Comparison of ENCODE assay signal across 10 cellular contexts in the genomic region with DNA sequence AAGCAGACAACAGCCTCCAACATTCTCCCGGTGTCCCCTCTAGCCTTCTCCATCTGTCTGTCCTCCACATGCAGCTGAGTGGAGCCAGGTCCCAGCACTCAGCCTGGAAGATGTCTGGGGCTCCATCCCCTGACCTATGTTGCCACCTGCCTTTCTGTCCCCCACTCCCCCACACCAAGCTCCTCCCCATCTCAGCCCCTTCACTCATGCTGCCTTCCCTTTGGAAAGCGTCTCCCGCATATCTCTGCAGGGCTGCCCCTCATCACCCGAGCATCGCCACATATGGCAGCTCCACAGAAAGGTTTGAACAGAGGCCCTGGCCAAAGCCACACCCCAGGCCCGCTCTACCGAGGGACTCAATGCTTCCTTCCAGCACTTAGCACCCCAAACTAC. TPM values are rescaled to one million over a fixed set of nuclear protein-coding genes. Genes with fewer than 3 reads are reported as not detected.
DNase-seq lines count a peak whose midpoint lies in the region; ATAC-seq and TF ChIP-seq lines count a peak whose summit lies in the region.
"Had no signal": no experiment of that assay in that cellular context is flagged by ENCODE, and none has a peak within 500 bp of the region (broad histone marks: within the 10 kb centered on the region; RNA-seq: fewer than 3 reads in every experiment).

No MANE protein-coding gene starts in this region.

- H3K4me3 Mint-ChIP-seq in activated naive CD4-positive, alpha-beta T cell treated with anti-CD3 and anti-CD28 coated beads, Interleukin-2, amount 10 ng/mL, durations not matched to agents 7 days and 5 days = no peak overlapping the region
- H3K4me3 Mint-ChIP-seq in natural killer cell treated with Interleukin-12 subunit alpha and Interleukin-12 subunit beta and Interleukin-15 and Interleukin-18, amount 100 ng/mL, for 72 hours = peak overlapping the region; percentile 94

- WGBS in tibial nerve, 2 donors = 83 to 90% methylated on average over 7 of the region's 7 CpGs

- CTCF ChIA-PET in activated naive CD4-positive, alpha-beta T cell treated with anti-CD3 and anti-CD28 coated beads, Interleukin-2, amount 10 ng/mL, durations not matched to agents 7 days and 5 days (lab: Charles Lee) = interaction anchor here (2.0 to 3.6 kb wide), 2 partner anchors 9 to 13 kb away, joined by 7 to 19 read pairs; no protein-coding TSS in a partner anchor
- CTCF ChIA-PET in RWPE1 (lab: Yijun Ruan, JAX) = no interaction called here

- ATAC-seq in natural killer cell treated with Interleukin-12 subunit alpha and Interleukin-12 subunit beta and Interleukin-15 and Interleukin-18, amount 100 ng/mL, for 72 hours = no peak
- no peak for ATAC-seq in HG02840 (IDR thresholded peaks at IDR 0.05; ENCODE audit: low FRiP score, unreplicated experiment)

- H3K4me3 ChIP-seq in brain microvascular endothelial cell (ENCODE audit: low read depth, low read length) (no peak overlapping the region), tibial nerve (no peak overlapping the region)

- TF ChIP-seq POLR2A in tibial nerve (IDR thresholded peaks at IDR 0.05) = no peak

- peak overlapping the region; percentile 97 for H3K27ac ChIP-seq in brain microvascular endothelial cell
- H3K27ac ChIP-seq in tibial nerve = peak overlapping the region in 3 of 4 donors; percentile 9 to 77 (median 71)
- no peak overlapping the region for H3K27ac ChIP-seq in RWPE1

- no peaks in the 10 kb centered on the region for H3K27me3 Mint-ChIP-seq in activated naive CD4-positive, alpha-beta T cell treated with anti-CD3 and anti-CD28 coated beads, Interleukin-2, amount 10 ng/mL, durations not matched to agents 7 days and 5 days
- H3K27me3 Mint-ChIP-seq in natural killer cell treated with Interleukin-12 subunit alpha and Interleukin-12 subunit beta and Interleukin-15 and Interleukin-18, amount 100 ng/mL, for 72 hours = no peaks in the 10 kb centered on the region

- TF ChIP-seq CTCF in brain microvascular endothelial cell (IDR thresholded peaks at IDR 0.05; ENCODE audit: low read depth, low read length, missing control alignments) (no peak), tibial nerve (IDR thresholded peaks at IDR 0.05) (no peak), RWPE1 (conservative IDR thresholded peaks at IDR 0.05; ENCODE audit: low read depth) (no peak)

- in situ Hi-C loops in brain microvascular endothelial cell (cut with HindIII; ENCODE audit: low pct_ligation_motif_present, low sequenced_read_pairs) = no loop called here

- H3K9me3 ChIP-seq in tibial nerve = no peaks in the 10 kb centered on the region

- no peaks in the 10 kb centered on the region for H3K27me3 ChIP-seq in brain microvascular endothelial cell (replicated peaks)
- H3K27me3 ChIP-seq in tibial nerve = no peaks in the 10 kb centered on the region

- DNase-seq in activated naive CD4-positive, alpha-beta T cell treated with anti-CD3 and anti-CD28 coated beads, Interleukin-2, amount 10 ng/mL, durations not matched to agents 7 days and 5 days = no peak
- no peak for DNase-seq in activated naive CD4-positive, alpha-beta T cell (lab: John Stamatoyannopoulos, UW)
- no peak for DNase-seq in brain microvascular endothelial cell
- no peak for DNase-seq in natural killer cell treated with Interleukin-12 subunit alpha and Interleukin-12 subunit beta and Interleukin-15 and Interleukin-18, amount 100 ng/mL, for 72 hours (ENCODE audit: low spot score)
- no peak for DNase-seq in tibial nerve (ENCODE audit: low spot score in 2 of 2)
- DNase-seq in RWPE1 (ENCODE audit: low spot score) = no peak
- no peak for DNase-seq in midbrain (lab: John Stamatoyannopoulos, UW)
- DNase-seq: NCI-H1436; stimulated activated CD4-positive, alpha-beta T cell treated with anti-CD3 and anti-CD28 coated beads, Interleukin-4, amount 100 ng/mL, for 1 hour had no signal

- peak overlapping the region; percentile 43 for H3K27ac Mint-ChIP-seq in activated naive CD4-positive, alpha-beta T cell treated with anti-CD3 and anti-CD28 coated beads, Interleukin-2, amount 10 ng/mL, durations not matched to agents 7 days and 5 days
- peak overlapping the region; percentile 85 to 93 for H3K27ac Mint-ChIP-seq in natural killer cell treated with Interleukin-12 subunit alpha and Interleukin-12 subunit beta and Interleukin-15 and Interleukin-18, amount 100 ng/mL, for 72 hours

- H3K4me1 ChIP-seq in tibial nerve = peaks cover 0 to 74% (median 35%) of the 10 kb centered on the region in 4 donors

- no peaks in the 10 kb centered on the region for H3K9me3 Mint-ChIP-seq in activated naive CD4-positive, alpha-beta T cell treated with anti-CD3 and anti-CD28 coated beads, Interleukin-2, amount 10 ng/mL, durations not matched to agents 7 days and 5 days
- no peaks in the 10 kb centered on the region for H3K9me3 Mint-ChIP-seq in natural killer cell treated with Interleukin-12 subunit alpha and Interleukin-12 subunit beta and Interleukin-15 and Interleukin-18, amount 100 ng/mL, for 72 hours

- TF ChIP-seq EP300 in tibial nerve (IDR thresholded peaks at IDR 0.05) = no peak

- POLR2A ChIA-PET in RWPE1 (lab: Yijun Ruan, JAX; ENCODE audit: low non-redundant PET) = interaction anchor here (0.9 kb wide), 1 partner anchor 71 kb away, joined by 3 read pairs; no protein-coding TSS in a partner anchor

- H3K36me3 Mint-ChIP-seq in activated naive CD4-positive, alpha-beta T cell treated with anti-CD3 and anti-CD28 coated beads, Interleukin-2, amount 10 ng/mL, durations not matched to agents 7 days and 5 days = peaks cover 61% of the 10 kb centered on the region
- no peaks in the 10 kb centered on the region for H3K36me3 Mint-ChIP-seq in natural killer cell treated with Interleukin-12 subunit alpha and Interleukin-12 subunit beta and Interleukin-15 and Interleukin-18, amount 100 ng/mL, for 72 hours

- no peaks in the 10 kb centered on the region for H3K36me3 ChIP-seq in brain microvascular endothelial cell (replicated peaks)
- H3K36me3 ChIP-seq in tibial nerve = no peaks in the 10 kb centered on the region

- peaks cover 74% of the 10 kb centered on the region for H3K4me1 Mint-ChIP-seq in activated naive CD4-positive, alpha-beta T cell treated with anti-CD3 and anti-CD28 coated beads, Interleukin-2, amount 10 ng/mL, durations not matched to agents 7 days and 5 days
- H3K4me1 Mint-ChIP-seq in natural killer cell treated with Interleukin-12 subunit alpha and Interleukin-12 subunit beta and Interleukin-15 and Interleukin-18, amount 100 ng/mL, for 72 hours (ENCODE audit: low read depth in 2 of 2) = peaks cover 42 to 50% of the 10 kb centered on the region in 2 donors

RNA-seq across cellular contexts. Expression of gene NSMCE1, which starts 24.2 kb away (rescaled TPM):
- 10 to 100 TPM; 37.7 to 50.4 TPM for total RNA-seq in natural killer cell treated with Interleukin-12 subunit alpha and Interleukin-12 subunit beta and Interleukin-15 and Interleukin-18, amount 100 ng/mL, for 72 hours
- total RNA-seq in tibial nerve = 10 to 100 TPM; 27.7 to 41.4 (median 31.5) TPM

RNA-seq across cellular contexts. Expression of gene KDM8, which starts 41.0 kb away (rescaled TPM):
- 10 to 100 TPM in 1 of 2 donors, 1 to 10 TPM in 1; 7.3 to 12.0 TPM for total RNA-seq in natural killer cell treated with Interleukin-12 subunit alpha and Interleukin-12 subunit beta and Interleukin-15 and Interleukin-18, amount 100 ng/mL, for 72 hours
- total RNA-seq in tibial nerve = 1 to 10 TPM; 2.3 to 7.6 (median 4.8) TPM
